In the genomic region with DNA sequence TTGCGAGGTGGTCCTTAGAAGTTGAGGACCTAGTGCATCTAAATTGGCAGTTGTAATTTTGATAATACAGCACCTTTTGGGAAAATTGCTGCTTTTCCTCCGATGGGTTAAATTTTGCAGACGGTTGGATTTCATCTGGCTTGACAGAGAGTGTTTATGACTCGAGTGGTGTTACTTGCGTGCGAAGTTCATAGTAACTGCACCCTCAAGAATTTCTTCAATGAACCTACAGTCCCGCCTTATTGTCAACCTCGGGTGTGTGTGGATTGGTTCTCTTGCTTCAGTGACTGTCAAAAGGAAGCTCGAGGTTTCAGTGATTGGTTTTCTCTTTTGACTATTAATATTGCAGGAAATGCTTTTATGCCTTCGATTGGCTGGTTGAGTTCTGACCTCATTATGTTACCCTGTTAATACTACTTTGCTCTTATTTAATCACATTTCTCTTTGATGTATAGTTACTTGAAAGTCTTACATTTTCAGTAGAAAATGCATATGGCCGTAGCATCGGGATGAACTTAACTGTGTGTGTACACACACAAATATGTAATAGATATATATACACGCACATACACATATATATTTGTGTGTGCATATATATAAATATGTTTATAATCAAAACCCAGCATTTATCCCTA, we compare ENCODE assay signal across 8 cellular contexts. TPM values are rescaled to one million over a fixed set of nuclear protein-coding genes. Genes with fewer than 3 reads are reported as not detected.
DNase-seq lines count a peak whose midpoint lies in the region; ATAC-seq and TF ChIP-seq lines count a peak whose summit lies in the region.

No MANE protein-coding gene starts in this region.

- H3K4me1 ChIP-seq in IMR-90 (ENCODE audit: control insufficient read depth, insufficient read depth, low read length) (no peaks in the 10 kb centered on the region), Peyer's patch (peaks cover 0 to 26% (median 1%) of the 10 kb centered on the region in 4 donors), gastroesophageal sphincter (peaks cover 3 to 57% (median 3%) of the 10 kb centered on the region in 3 donors), transverse colon (peaks cover 0 to 30% (median 6%) of the 10 kb centered on the region in 4 donors)

- no peaks in the 10 kb centered on the region for H3K9me3 ChIP-seq in IMR-90 (ENCODE audit: control insufficient read depth, insufficient read depth, low read length)
- H3K9me3 ChIP-seq in Peyer's patch: no peaks in the 10 kb centered on the region
- no peaks in the 10 kb centered on the region for H3K9me3 ChIP-seq in gastroesophageal sphincter
- no peaks in the 10 kb centered on the region for H3K9me3 ChIP-seq in transverse colon

- dilution Hi-C loops in IMR-90 (cut with HindIII; ENCODE audit: low sequenced_read_pairs, unreplicated experiment): no loop called here

- ATAC-seq in GM21619 (IDR thresholded peaks at IDR 0.05; ENCODE audit: unreplicated experiment) (peak; percentile 40), IMR-90 (ENCODE audit: low read depth) (peak; percentile 27), gastroesophageal sphincter (peak; percentile 22), omental fat pad (ENCODE audit: low FRiP score) (peak; percentile 17)

- H3K27me3 Mint-ChIP-seq in activated naive CD4-positive, alpha-beta T cell treated with anti-CD3 and anti-CD28 coated beads, Interleukin-2, amount 10 ng/mL, durations not matched to agents 7 days and 5 days: peaks cover 16% of the 10 kb centered on the region

- H4K20me1 ChIP-seq in IMR-90 (ENCODE audit: insufficient read depth, low read length): peaks cover 46% of the 10 kb centered on the region

- H3K4me1 Mint-ChIP-seq in activated naive CD4-positive, alpha-beta T cell treated with anti-CD3 and anti-CD28 coated beads, Interleukin-2, amount 10 ng/mL, durations not matched to agents 7 days and 5 days: peaks cover 46% of the 10 kb centered on the region

- H3K27ac ChIP-seq in IMR-90 (ENCODE audit: insufficient read depth, low read length): peak overlapping the region; percentile 44; the same call in 1 of the 2 replicates
- peak overlapping the region; percentile 99 to 100 (median 100) for H3K27ac ChIP-seq in Peyer's patch
- peak overlapping the region; percentile 83 to 100 (median 99) for H3K27ac ChIP-seq in gastroesophageal sphincter
- peak overlapping the region; percentile 98 to 100 (median 98) for H3K27ac ChIP-seq in transverse colon

- TF ChIP-seq CTCF in IMR-90 (conservative IDR thresholded peaks at IDR 0.05; ENCODE audit: low read depth, low read length) (no peak), Peyer's patch (IDR thresholded peaks at IDR 0.05) (no peak), gastroesophageal sphincter (IDR thresholded peaks at IDR 0.05) (no peak), omental fat pad (IDR thresholded peaks at IDR 0.05) (no peak), transverse colon (IDR thresholded peaks at IDR 0.05) (no peak)

- H3K79me1 ChIP-seq in IMR-90 (ENCODE audit: low read depth in 1 of 2, low read length in 2 of 2): peaks cover 2 to 20% of the 10 kb centered on the region in 2 experiments

- peak overlapping the region; percentile 52 for H2BK5ac ChIP-seq in IMR-90 (ENCODE audit: low read depth, low read length, poor library complexity, severe bottlenecking)

- H4K91ac ChIP-seq in IMR-90 (ENCODE audit: insufficient read depth, low read depth, low read length): no peak overlapping the region

- no peak for TF ChIP-seq RAD21 in IMR-90 (IDR thresholded peaks at IDR 0.05; ENCODE audit: low read length)

- TSS peak; percentile 25 for BruUV-seq in IMR-90 (replicated peaks; lab: Mats Ljungman, UMichigan)

- H3K9me3 Mint-ChIP-seq in activated naive CD4-positive, alpha-beta T cell treated with anti-CD3 and anti-CD28 coated beads, Interleukin-2, amount 10 ng/mL, durations not matched to agents 7 days and 5 days: no peaks in the 10 kb centered on the region

- POLR2A ChIA-PET in IMR-90 (lab: Charles Lee; ENCODE audit: unreplicated experiment): interaction anchor here (0.6 kb wide), 1 partner anchor 105 kb away, joined by 3 read pairs; no protein-coding TSS in a partner anchor

- H3K27me3 ChIP-seq in IMR-90 (ENCODE audit: control insufficient read depth, insufficient read depth, low read length): peaks cover 7% of the 10 kb centered on the region; the same call in 1 of the 2 replicates
- H3K27me3 ChIP-seq in Peyer's patch: no peaks in the 10 kb centered on the region
- H3K27me3 ChIP-seq in gastroesophageal sphincter: no peaks in the 10 kb centered on the region
- H3K27me3 ChIP-seq in transverse colon: no peaks in the 10 kb centered on the region

- H2BK120ac ChIP-seq in IMR-90 (ENCODE audit: low read depth, low read length): no peak overlapping the region

- no peaks in the 10 kb centered on the region for H3K9me1 ChIP-seq in IMR-90 (ENCODE audit: insufficient read depth, low read length)

- no peaks in the 10 kb centered on the region for H3K36me3 ChIP-seq in IMR-90 (ENCODE audit: control insufficient read depth, insufficient read depth, low read length)
- no peaks in the 10 kb centered on the region for H3K36me3 ChIP-seq in Peyer's patch
- no peaks in the 10 kb centered on the region for H3K36me3 ChIP-seq in gastroesophageal sphincter
- H3K36me3 ChIP-seq in transverse colon: no peaks in the 10 kb centered on the region

- H2AK5ac ChIP-seq in IMR-90 (ENCODE audit: low read depth, low read length): no peak overlapping the region

- peak overlapping the region; percentile 92 for H3K27ac Mint-ChIP-seq in activated naive CD4-positive, alpha-beta T cell treated with anti-CD3 and anti-CD28 coated beads, Interleukin-2, amount 10 ng/mL, durations not matched to agents 7 days and 5 days

- H3K23ac ChIP-seq in IMR-90 (ENCODE audit: low read depth, low read length): peak overlapping the region; percentile 13; the same call in 1 of the 2 replicates

- 0 out of 2 replicates have a peak overlapping the region, but pooled peaks have one; percentile 32 for H3K14ac ChIP-seq in IMR-90 (replicated peaks; ENCODE audit: low read depth, low read length)

- no peak overlapping the region for H3K4ac ChIP-seq in IMR-90 (ENCODE audit: low read depth, low read length)

- no peak overlapping the region for H3K18ac ChIP-seq in IMR-90 (ENCODE audit: low read depth, low read length)

- H2AFZ ChIP-seq in IMR-90 (replicated peaks; ENCODE audit: low read length, poor library complexity): peak overlapping the region; percentile 100

- peak overlapping the region; percentile 86 for H3K4me3 ChIP-seq in IMR-90 (ENCODE audit: insufficient read depth, low read depth, low read length)
- peak overlapping the region; percentile 90 to 98 (median 93) for H3K4me3 ChIP-seq in Peyer's patch
- peak overlapping the region; percentile 60 to 88 for H3K4me3 ChIP-seq in gastroesophageal sphincter
- peak overlapping the region; percentile 66 to 84 (median 79) for H3K4me3 ChIP-seq in transverse colon

- in situ Hi-C loops in IMR-90 (cut with MboI; ENCODE audit: low sequenced_read_pairs): loop anchor here (25.0 kb wide), 2 partner anchors 316 to 666 kb away; no protein-coding TSS in a partner anchor
- in situ Hi-C loops in transverse colon (cut with MboI; ENCODE audit: low pct_ligation_motif_present in 1 of 4, low pct_unique_long_range_greater_than_20kb in 1 of 4, low sequenced_read_pairs in 3 of 4): loop anchor here in 1 of 4 donors (25.0 kb wide), 1 partner anchor 341 kb away; no protein-coding TSS in a partner anchor

- no peak overlapping the region for H2BK20ac ChIP-seq in IMR-90 (ENCODE audit: low read depth, low read length)

- peak overlapping the region; percentile 82 for H3K4me2 ChIP-seq in IMR-90 (ENCODE audit: low read depth, low read length)

- CTCF ChIA-PET in IMR-90 (lab: Yijun Ruan, JAX): interaction anchor here (0.9 kb wide), 1 partner anchor 10 kb away, joined by 3 read pairs; no protein-coding TSS in a partner anchor
- CTCF ChIA-PET in activated naive CD4-positive, alpha-beta T cell treated with anti-CD3 and anti-CD28 coated beads, Interleukin-2, amount 10 ng/mL, durations not matched to agents 7 days and 5 days (lab: Charles Lee): interaction anchor here (0.6 to 1.4 kb wide), 2 partner anchors 108 to 136 kb away, joined by 3 read pairs; no protein-coding TSS in a partner anchor

- intact Hi-C loops in IMR-90 (cut with micrococcal nuclease): loop anchor here (5.0 to 10.0 kb wide), 4 partner anchors 136 to 919 kb away; a partner anchor contains a TSS
- intact Hi-C loops in transverse colon (cut with DNase I; ENCODE audit: low total_unique reads): no loop called here

- no peak overlapping the region for H2AK9ac ChIP-seq in IMR-90 (replicated peaks; ENCODE audit: low read depth, low read length, poor library complexity)

- H4K8ac ChIP-seq in IMR-90 (ENCODE audit: low read depth in 2 of 2, low read length in 2 of 2): no peak overlapping the region

- DNase-seq in DMS79 (lab: John Stamatoyannopoulos, UW) (peak; percentile 55), IMR-90 (peak; percentile 92), Peyer's patch (peak in 2 of 3 donors; percentile 71 to 84), omental fat pad (ENCODE audit: low spot score) (no peak), transverse colon (peak; percentile 65)
- DNase-seq in activated naive CD4-positive, alpha-beta T cell treated with anti-CD3 and anti-CD28 coated beads, Interleukin-2, amount 10 ng/mL, durations not matched to agents 7 days and 5 days: peak; percentile 77

- TF ChIP-seq EP300 in gastroesophageal sphincter (IDR thresholded peaks at IDR 0.05) (no peak), transverse colon (IDR thresholded peaks at IDR 0.05; ENCODE audit: low read depth) (no peak)

- H3K56ac ChIP-seq in IMR-90 (ENCODE audit: extremely low read depth, insufficient read depth, low read length): peak overlapping the region; percentile 31; the same call in 1 of the 2 replicates

- no peak overlapping the region for H4K5ac ChIP-seq in IMR-90 (ENCODE audit: low read depth, low read length)

- H2BK15ac ChIP-seq in IMR-90 (ENCODE audit: low read depth, low read length): no peak overlapping the region

- peak overlapping the region; percentile 57 for H3K9ac ChIP-seq in IMR-90 (ENCODE audit: low read depth, low read length)

- peaks cover 7% of the 10 kb centered on the region for H3K36me3 Mint-ChIP-seq in activated naive CD4-positive, alpha-beta T cell treated with anti-CD3 and anti-CD28 coated beads, Interleukin-2, amount 10 ng/mL, durations not matched to agents 7 days and 5 days

- TF ChIP-seq POLR2A in IMR-90 (IDR thresholded peaks at IDR 0.05; ENCODE audit: low read depth, low read length) (peak; percentile 25; the same call in 1 of the 2 replicates), Peyer's patch (IDR thresholded peaks at IDR 0.05) (peak; percentile 58 to 74), gastroesophageal sphincter (IDR thresholded peaks at IDR 0.05) (no peak), transverse colon (IDR thresholded peaks at IDR 0.05) (peak; percentile 54)

- WGBS in IMR-90 (ENCODE audit: extremely low coverage in 2 of 2, insufficient read length in 1 of 2), 2 experiments: 0% methylated on average over 1 of the region's 13 CpGs; no CpG with 5 or more reads in 1 of the 2 experiments
- 4 to 9% methylated on average over 7 to 12 of the region's 13 CpGs for whole genome bisulfite sequencing in gastroesophageal sphincter (ENCODE audit: low coverage in 1 of 2), 2 donors
- WGBS in transverse colon (ENCODE audit: low coverage in 1 of 2), 2 donors: 5 to 16% methylated on average over 6 to 13 of the region's 13 CpGs

- H3K4me3 Mint-ChIP-seq in activated naive CD4-positive, alpha-beta T cell treated with anti-CD3 and anti-CD28 coated beads, Interleukin-2, amount 10 ng/mL, durations not matched to agents 7 days and 5 days: peak overlapping the region; percentile 84

RNA-seq across cellular contexts. Expression of a gene that starts 1.5 kb away (rescaled TPM):
- 22.6 and 26.1 TPM in 2 replicates for total RNA-seq in IMR-90 (2012; rRNA removed)
- 10.6 and 11.4 TPM in 2 replicates for polyA plus RNA-seq in IMR-90 (2012; rRNA removed)
- polyA plus RNA-seq in IMR-90 (2012; cell fraction: cytosol; rRNA removed): 1.1 and 2.7 TPM in 2 replicates
- polyA plus RNA-seq in IMR-90 (2012; cell fraction: nucleus; rRNA removed; ENCODE audit: low replicate concordance): 2.8 and 14.8 TPM in 2 replicates
- total RNA-seq in Peyer's patch: 10 to 100 TPM; 22.6 to 70.1 (median 28.3) TPM
- total RNA-seq in gastroesophageal sphincter: 10 to 100 TPM; 25.4 to 38.4 (median 30.7) TPM
- 10 to 100 TPM; 23.2 to 36.9 (median 28.7) TPM for total RNA-seq in omental fat pad
- total RNA-seq in transverse colon: 10 to 100 TPM; 18.3 to 40.4 (median 25.7) TPM

Comparison
In these comparisons a context has a peak if more than half of its experiments do, and no peak if none do; other contexts are left out.
1. H3K27ac ChIP-seq: peak in every context shown above with its lines; median percentile 100 in Peyer's patch; 99 in gastroesophageal sphincter; 98 in transverse colon; 44 in IMR-90.
2. POLR2A ChIP-seq: peak in IMR-90 (single experiment), Peyer's patch (2 of 2) and transverse colon (single experiment); none in gastroesophageal sphincter (0 of 2).
3. Peak in every context shown above with its lines, with median percentiles within 50 percentile points of each other: ATAC-seq and H3K4me3 ChIP-seq.